In genomic region chr19:48872884-48873475, GRCh38 we compare ENCODE assay signal across 8 cellular contexts. TPM values are rescaled to one million over a fixed set of nuclear protein-coding genes. Genes with fewer than 3 reads are reported as not detected.
DNase-seq lines count a peak whose midpoint lies in the region; ATAC-seq and TF ChIP-seq lines count a peak whose summit lies in the region.

No MANE protein-coding gene starts in this region.

- H3K79me2 ChIP-seq in DND-41 (ENCODE audit: insufficient read depth, low read length), result peaks cover 24% of the 10 kb centered on the region

- peaks cover 2% of the 10 kb centered on the region for H3K27me3 ChIP-seq in DND-41 (ENCODE audit: insufficient read depth, low read length, poor library complexity)
- no peaks in the 10 kb centered on the region for H3K27me3 ChIP-seq in esophagus (ENCODE audit: control insufficient read depth in 1 of 2, insufficient read depth in 2 of 2, low read length in 2 of 2)
- no peaks in the 10 kb centered on the region for H3K27me3 ChIP-seq in muscle layer of colon (ENCODE audit: control insufficient read depth in 1 of 2, insufficient read depth in 2 of 2, low read length in 2 of 2)

- H3K9me3 ChIP-seq in DND-41 (ENCODE audit: insufficient read depth, low read length, severe bottlenecking), result no peaks in the 10 kb centered on the region
- H3K9me3 ChIP-seq in esophagus (ENCODE audit: control insufficient read depth in 2 of 2, insufficient read depth in 1 of 2, low read depth in 1 of 2, low read length in 1 of 2), result no peaks in the 10 kb centered on the region
- H3K9me3 ChIP-seq in muscle layer of colon (ENCODE audit: low read length), result no peaks in the 10 kb centered on the region

- peaks cover 58% of the 10 kb centered on the region for H3K36me3 Mint-ChIP-seq in activated T-cell treated with anti-CD3 and anti-CD28 coated beads, Interleukin-2, amount 50 U/mL, for 24 hours (ENCODE audit: low read depth)
- peaks cover 62% of the 10 kb centered on the region for H3K36me3 Mint-ChIP-seq in stimulated activated effector memory CD8-positive, alpha-beta T cell treated with anti-CD3 and anti-CD28 coated beads, Interleukin-12 subunit alpha, Interleukin-12 subunit beta, amount 100 ng/mL, for 72 hours

- DNase-seq in DND-41 (peak; percentile 77), HT-29 (ENCODE audit: low spot score) (peak; percentile 100), OCI-M2 (lab: John Stamatoyannopoulos, UW; ENCODE audit: unreplicated experiment) (peak; percentile 76)
- peak; percentile 77 for DNase-seq in activated T-cell treated with anti-CD3 and anti-CD28 coated beads, Interleukin-2, amount 50 U/mL, for 24 hours
- DNase-seq in stimulated activated effector memory CD8-positive, alpha-beta T cell treated with anti-CD3 and anti-CD28 coated beads, Interleukin-12 subunit alpha, Interleukin-12 subunit beta, amount 100 ng/mL, for 72 hours (ENCODE audit: low spot score in 2 of 2), result peak; percentile 53 to 90

- peak overlapping the region; percentile 85 for H2AFZ ChIP-seq in DND-41 (ENCODE audit: low read depth, low read length)

- H3K36me3 ChIP-seq in DND-41 (ENCODE audit: insufficient read depth, low read length) (peaks cover 34% of the 10 kb centered on the region), esophagus (ENCODE audit: control insufficient read depth in 2 of 2, insufficient read depth in 2 of 2, low read length in 1 of 2) (peaks cover 11 to 16% of the 10 kb centered on the region in 2 donors), muscle layer of colon (ENCODE audit: insufficient read depth, low read length) (peaks cover 30% of the 10 kb centered on the region)

- ATAC-seq in DND-41 (ENCODE audit: insufficient read depth, low read depth), result peak; percentile 70
- peak; percentile 62 for ATAC-seq in stimulated activated effector memory CD8-positive, alpha-beta T cell treated with anti-CD3 and anti-CD28 coated beads, Interleukin-12 subunit alpha, Interleukin-12 subunit beta, amount 100 ng/mL, for 72 hours
- no peak for ATAC-seq in GM18517 (IDR thresholded peaks at IDR 0.05; ENCODE audit: unreplicated experiment)

- H3K4me1 ChIP-seq in DND-41 (ENCODE audit: insufficient read depth, low read length) (peaks cover 36% of the 10 kb centered on the region), esophagus (ENCODE audit: control insufficient read depth in 2 of 2, insufficient read depth in 2 of 2, low read length in 1 of 2) (peaks cover 7 to 9% of the 10 kb centered on the region in 2 donors), muscle layer of colon (ENCODE audit: insufficient read depth, low read length) (peaks cover 32% of the 10 kb centered on the region)

- H3K27ac ChIP-seq in DND-41 (ENCODE audit: low read length) (peak overlapping the region; percentile 90), esophagus (ENCODE audit: low read depth in 2 of 2, low read length in 1 of 2) (peak overlapping the region; percentile 97 to 100), muscle layer of colon (ENCODE audit: low read depth, low read length) (peak overlapping the region; percentile 100)

- no peaks in the 10 kb centered on the region for H3K27me3 Mint-ChIP-seq in activated T-cell treated with anti-CD3 and anti-CD28 coated beads, Interleukin-2, amount 50 U/mL, for 24 hours

- peak overlapping the region; percentile 89 for H3K9ac ChIP-seq in DND-41 (ENCODE audit: low read depth, low read length)
- peak overlapping the region; percentile 100 for H3K9ac ChIP-seq in muscle layer of colon (ENCODE audit: low read length)

- peaks cover 48% of the 10 kb centered on the region for H3K4me1 Mint-ChIP-seq in activated T-cell treated with anti-CD3 and anti-CD28 coated beads, Interleukin-2, amount 50 U/mL, for 24 hours (ENCODE audit: low read depth)
- H3K4me1 Mint-ChIP-seq in stimulated activated effector memory CD8-positive, alpha-beta T cell treated with anti-CD3 and anti-CD28 coated beads, Interleukin-12 subunit alpha, Interleukin-12 subunit beta, amount 100 ng/mL, for 72 hours, result peaks cover 56% of the 10 kb centered on the region

- 0 to 5% methylated on average over 14 of the region's 14 CpGs for WGBS in esophagus, 2 donors

- peak overlapping the region; percentile 99 for H3K27ac Mint-ChIP-seq in activated T-cell treated with anti-CD3 and anti-CD28 coated beads, Interleukin-2, amount 50 U/mL, for 24 hours
- H3K27ac Mint-ChIP-seq in stimulated activated effector memory CD8-positive, alpha-beta T cell treated with anti-CD3 and anti-CD28 coated beads, Interleukin-12 subunit alpha, Interleukin-12 subunit beta, amount 100 ng/mL, for 72 hours, result peak overlapping the region; percentile 100

- peaks cover 12% of the 10 kb centered on the region; the same call in 1 of the 2 replicates for H4K20me1 ChIP-seq in DND-41 (ENCODE audit: insufficient read depth, low read length)

- H3K9me3 Mint-ChIP-seq in activated T-cell treated with anti-CD3 and anti-CD28 coated beads, Interleukin-2, amount 50 U/mL, for 24 hours, result no peaks in the 10 kb centered on the region
- H3K9me3 Mint-ChIP-seq in stimulated activated effector memory CD8-positive, alpha-beta T cell treated with anti-CD3 and anti-CD28 coated beads, Interleukin-12 subunit alpha, Interleukin-12 subunit beta, amount 100 ng/mL, for 72 hours, result no peaks in the 10 kb centered on the region

- peak overlapping the region; percentile 74 to 82 for H3K4me3 ChIP-seq in DND-41 (ENCODE audit: low read depth in 1 of 2, low read length in 2 of 2)
- H3K4me3 ChIP-seq in esophagus (ENCODE audit: low read depth in 1 of 2, low read length in 2 of 2), result peak overlapping the region; percentile 89 to 93
- H3K4me3 ChIP-seq in muscle layer of colon (ENCODE audit: low read depth in 1 of 2, low read length in 2 of 2), result peak overlapping the region; percentile 99

- no peak for TF ChIP-seq CTCF in DND-41 (IDR thresholded peaks at IDR 0.05; ENCODE audit: borderline replicate concordance, extremely low read depth, low read length, poor library complexity, severe bottlenecking)

- H3K4me2 ChIP-seq in DND-41 (ENCODE audit: insufficient read depth, low read length), result peak overlapping the region; percentile 84

- H3K4me3 Mint-ChIP-seq in activated T-cell treated with anti-CD3 and anti-CD28 coated beads, Interleukin-2, amount 50 U/mL, for 24 hours, result peak overlapping the region; percentile 98
- H3K4me3 Mint-ChIP-seq in stimulated activated effector memory CD8-positive, alpha-beta T cell treated with anti-CD3 and anti-CD28 coated beads, Interleukin-12 subunit alpha, Interleukin-12 subunit beta, amount 100 ng/mL, for 72 hours, result peak overlapping the region; percentile 100

RNA-seq across cellular contexts. Expression of gene PPP1R15A, which starts 0.8 kb away (rescaled TPM):
- 152 and 165 TPM in 2 replicates for total RNA-seq in HT-29 (2014; rRNA removed; shearing (Covaris generic))
- polyA plus RNA-seq in esophagus, result 100 to 1,000 TPM in 1 of 2 donors, 10 to 100 TPM in 1; 38.0 to 145 TPM

RNA-seq across cellular contexts. Expression of gene PLEKHA4, which starts 4.6 kb away (rescaled TPM):
- total RNA-seq in HT-29 (2014; rRNA removed; shearing (Covaris generic)), result 3.9 and 5.4 TPM in 2 replicates
- polyA plus RNA-seq in esophagus, result 1 to 10 TPM; 8.6 to 9.2 TPM

RNA-seq across cellular contexts. Expression of gene TULP2, which starts 25.6 kb away (rescaled TPM):
- total RNA-seq in HT-29 (2014; rRNA removed; shearing (Covaris generic)), result not detected in 2 replicates
- under 1 TPM in 1 of 2 donors, not detected in 1; 0.08 TPM for polyA plus RNA-seq in esophagus

RNA-seq across cellular contexts. Expression of gene NUCB1, which starts 27.1 kb away (rescaled TPM):
- 160 and 185 TPM in 2 replicates for total RNA-seq in HT-29 (2014; rRNA removed; shearing (Covaris generic))
- polyA plus RNA-seq in esophagus, result 100 to 1,000 TPM in 1 of 2 donors, 10 to 100 TPM in 1; 88.2 to 116 TPM

RNA-seq across cellular contexts. Expression of gene HSD17B14, which starts 36.7 kb away (rescaled TPM):
- not detected in 2 replicates for total RNA-seq in HT-29 (2014; rRNA removed; shearing (Covaris generic))
- 1 to 10 TPM; 2.2 to 3.4 TPM for polyA plus RNA-seq in esophagus
